In the genomic region with DNA sequence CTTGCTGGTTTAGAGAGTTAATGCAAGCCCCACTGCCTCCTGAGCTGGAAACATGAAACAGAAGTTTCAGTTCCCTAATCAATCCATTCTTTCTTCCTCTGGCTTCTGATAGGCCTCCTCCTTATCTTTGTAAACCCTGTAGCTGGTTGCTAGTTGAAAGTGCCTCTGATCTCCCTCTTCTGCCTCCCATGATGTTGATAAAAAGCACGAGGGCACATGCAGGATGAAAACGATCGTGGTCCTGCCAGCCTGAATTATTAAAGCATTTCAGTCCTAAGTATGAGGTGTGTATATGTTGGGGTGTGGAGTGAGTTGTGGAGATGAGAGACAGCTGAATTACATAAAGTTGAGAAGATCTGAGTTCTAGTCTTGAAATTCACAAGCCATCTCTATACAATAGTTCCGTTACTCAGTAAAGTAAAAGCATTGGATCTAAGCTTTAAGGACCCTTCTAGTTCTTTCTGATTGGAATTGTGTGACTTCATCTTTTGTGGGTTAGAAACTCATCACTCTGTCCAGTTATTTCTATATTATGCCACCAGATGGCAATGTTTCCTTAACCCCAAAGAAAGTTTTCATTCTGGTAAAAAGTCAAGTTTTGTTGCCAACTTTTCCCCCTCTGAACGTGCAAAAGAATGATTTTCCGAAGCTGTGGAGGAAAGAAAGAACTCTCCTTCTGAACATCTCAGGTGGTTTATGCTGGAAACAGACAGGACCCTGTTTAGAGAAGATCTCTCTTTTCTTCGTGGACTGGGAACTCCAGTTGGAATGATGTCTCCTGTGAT, we compare ENCODE assay signal across 1 cellular context.
A peak's percentile ranks its signal among the peaks of the same experiment; 100 is the strongest.
TF ChIP-seq lines count a peak whose summit lies in the region.

No MANE protein-coding gene starts in this region.

TF ChIP-seq in IMR-90, 13 proteins besides CTCF, POLR2A, EP300 and RAD21:
- TF ChIP-seq NFE2L2 (IDR thresholded peaks at IDR 0.05; ENCODE audit: low read depth, low read length) (no peak), SMC3 (IDR thresholded peaks at IDR 0.05; ENCODE audit: low read depth, low read length) (peak; percentile 95)
TF ChIP-seq in IMR-90: peak in this region for 1.
